ENCODE assay signal across 22 cellular contexts in genomic region chr5:51391175-51391574, GRCh38. TPM values are rescaled to one million over a fixed set of nuclear protein-coding genes. Genes with fewer than 3 reads are reported as not detected.
"Had no signal": no experiment of that assay in that cellular context is flagged by ENCODE, and none has a peak within 500 bp of the region (broad histone marks: within the 10 kb centered on the region; RNA-seq: fewer than 3 reads in every experiment).

No MANE protein-coding gene starts in this region.

- H3K27ac Mint-ChIP-seq: activated B cell treated with CpG ODN at 0.5 μM for 24 hours; activated CD8-positive, alpha-beta T cell treated with anti-CD3 and anti-CD28 coated beads for 36 hours; naive thymus-derived CD4-positive, alpha-beta T cell; stimulated activated memory B cell treated with anti-CD40 and anti-IgM and Interleukin-4, amounts not matched to agents 10 μg/mL and 1 μg/mL and 100 μg/mL, for 72 hours had no signal

- H3K36me3 ChIP-seq: left lung, neutrophil, tibial nerve had no signal

- H3K4me1 Mint-ChIP-seq: activated B cell treated with CpG ODN at 0.5 μM for 24 hours; stimulated activated memory B cell treated with anti-CD40 and anti-IgM and Interleukin-4, amounts not matched to agents 10 μg/mL and 1 μg/mL and 100 μg/mL, for 72 hours had no signal

- H3K79me2 ChIP-seq: parathyroid adenoma had no signal

- DNase-seq: activated B cell treated with CpG ODN at 0.5 μM for 24 hours; activated CD4-positive, alpha-beta T cell treated with anti-CD3 and anti-CD28 coated beads for 48 hours; activated CD8-positive, alpha-beta T cell treated with anti-CD3 and anti-CD28 coated beads for 36 hours; activated effector memory CD4-positive, alpha-beta T cell treated with anti-CD3 and anti-CD28 coated beads, Interleukin-2, amount 50 U/mL, for 16 hours; activated T-cell treated with anti-CD3 and anti-CD28 coated beads, Interleukin-2, amount 50 U/mL, for 4 hours; dorsolateral prefrontal cortex; hippocampal formation; kidney; left lung; mammary epithelial cell; mucosa of descending colon; naive thymus-derived CD4-positive, alpha-beta T cell; stimulated activated CD4-positive, alpha-beta T cell treated with anti-CD3 and anti-CD28 coated beads, Interleukin-2, amount 100 ng/mL, for 48 hours; substantia nigra had no signal

- H3K9me3 ChIP-seq: left lung, mucosa of descending colon, neutrophil, tibial nerve had no signal

- H3K9me3 Mint-ChIP-seq: activated B cell treated with CpG ODN at 0.5 μM for 24 hours; activated CD8-positive, alpha-beta T cell treated with anti-CD3 and anti-CD28 coated beads for 36 hours; activated T-cell treated with anti-CD3 and anti-CD28 coated beads, Interleukin-2, amount 50 U/mL, for 4 hours had no signal

- H3K4me1 ChIP-seq: left lung, parathyroid adenoma had no signal

- H2AFZ ChIP-seq: parathyroid adenoma had no signal

- H3K9ac ChIP-seq: parathyroid adenoma had no signal

- H3K4me3 Mint-ChIP-seq: activated B cell treated with CpG ODN at 0.5 μM for 24 hours; activated CD8-positive, alpha-beta T cell treated with anti-CD3 and anti-CD28 coated beads for 36 hours; activated T-cell treated with anti-CD3 and anti-CD28 coated beads, Interleukin-2, amount 50 U/mL, for 4 hours; naive thymus-derived CD4-positive, alpha-beta T cell; stimulated activated memory B cell treated with anti-CD40 and anti-IgM and Interleukin-4, amounts not matched to agents 10 μg/mL and 1 μg/mL and 100 μg/mL, for 72 hours had no signal

- ATAC-seq: activated CD8-positive, alpha-beta T cell treated with anti-CD3 and anti-CD28 coated beads for 36 hours; activated naive CD4-positive, alpha-beta T cell treated with anti-CD3 and anti-CD28 coated beads, Interleukin-2, amount 50 U/mL, for 72 hours; activated T-cell treated with anti-CD3 and anti-CD28 coated beads, Interleukin-2, amount 50 U/mL, for 4 hours; esophagus mucosa; left lung; mucosa of descending colon; naive thymus-derived CD4-positive, alpha-beta T cell; stimulated activated memory B cell treated with anti-CD40 and anti-IgM and Interleukin-4, amounts not matched to agents 10 μg/mL and 1 μg/mL and 100 μg/mL, for 72 hours had no signal

- H3K4me3 ChIP-seq: dorsolateral prefrontal cortex, left lung, mucosa of descending colon, tibial nerve had no signal

- H3K27ac ChIP-seq: dorsolateral prefrontal cortex, left lung, neutrophil, parathyroid adenoma, tibial nerve had no signal

- H3K36me3 Mint-ChIP-seq: stimulated activated memory B cell treated with anti-CD40 and anti-IgM and Interleukin-4, amounts not matched to agents 10 μg/mL and 1 μg/mL and 100 μg/mL, for 72 hours had no signal

RNA-seq across cellular contexts. Expression of gene ISL1, which starts 7.9 kb away (rescaled TPM):
- total RNA-seq: activated B cell treated with CpG ODN at 0.5 μM for 24 hours; activated CD8-positive, alpha-beta T cell treated with anti-CD3 and anti-CD28 coated beads for 36 hours; activated naive CD4-positive, alpha-beta T cell treated with anti-CD3 and anti-CD28 coated beads, Interleukin-2, amount 50 U/mL, for 72 hours; activated T-cell treated with anti-CD3 and anti-CD28 coated beads, Interleukin-2, amount 50 U/mL, for 4 hours; cardiac septum; dorsolateral prefrontal cortex; esophagus mucosa; kidney; left lung; naive thymus-derived CD4-positive, alpha-beta T cell; renal cortical epithelial cell; tibial nerve had no signal
- polyA plus RNA-seq: mammary epithelial cell; naive thymus-derived CD4-positive, alpha-beta T cell had no signal
